ENCODE assay signal across 1 cellular context in genomic region chr5:56467176-56467717, GRCh38.
TF ChIP-seq lines count a peak whose summit lies in the region.

No MANE protein-coding gene starts in this region.

TF ChIP-seq in IMR-90, 13 proteins besides CTCF, POLR2A, EP300 and RAD21 (continued from another document):
- no peak for TF ChIP-seq CEBPB (IDR thresholded peaks at IDR 0.05; ENCODE audit: low read depth, low read length)
- TF ChIP-seq ELK1 (IDR thresholded peaks at IDR 0.05; ENCODE audit: borderline replicate concordance, low read depth, low read length) = no peak
- TF ChIP-seq RFX5 (IDR thresholded peaks at IDR 0.05; ENCODE audit: low read depth, low read length) = no peak
- TF ChIP-seq USF2 (IDR thresholded peaks at IDR 0.05; ENCODE audit: low read depth, low read length) = no peak
- no peak for TF ChIP-seq FOS (IDR thresholded peaks at IDR 0.05; ENCODE audit: low read depth, low read length)
- no peak for TF ChIP-seq RCOR1 (IDR thresholded peaks at IDR 0.05; ENCODE audit: insufficient replicate concordance, low read length)
- TF ChIP-seq SMC3 (IDR thresholded peaks at IDR 0.05; ENCODE audit: low read depth, low read length) = no peak
- TF ChIP-seq MXI1 (IDR thresholded peaks at IDR 0.05; ENCODE audit: borderline replicate concordance, low read depth, low read length) = no peak
- TF ChIP-seq NFE2L2 (IDR thresholded peaks at IDR 0.05; ENCODE audit: low read depth, low read length) = no peak
- TF ChIP-seq MAFK (IDR thresholded peaks at IDR 0.05; ENCODE audit: low read depth, low read length) = no peak
- no peak for TF ChIP-seq BHLHE40 (IDR thresholded peaks at IDR 0.05; ENCODE audit: low read depth, low read length)
